8 cellular contexts compared by ENCODE assay signal in the genomic region with DNA sequence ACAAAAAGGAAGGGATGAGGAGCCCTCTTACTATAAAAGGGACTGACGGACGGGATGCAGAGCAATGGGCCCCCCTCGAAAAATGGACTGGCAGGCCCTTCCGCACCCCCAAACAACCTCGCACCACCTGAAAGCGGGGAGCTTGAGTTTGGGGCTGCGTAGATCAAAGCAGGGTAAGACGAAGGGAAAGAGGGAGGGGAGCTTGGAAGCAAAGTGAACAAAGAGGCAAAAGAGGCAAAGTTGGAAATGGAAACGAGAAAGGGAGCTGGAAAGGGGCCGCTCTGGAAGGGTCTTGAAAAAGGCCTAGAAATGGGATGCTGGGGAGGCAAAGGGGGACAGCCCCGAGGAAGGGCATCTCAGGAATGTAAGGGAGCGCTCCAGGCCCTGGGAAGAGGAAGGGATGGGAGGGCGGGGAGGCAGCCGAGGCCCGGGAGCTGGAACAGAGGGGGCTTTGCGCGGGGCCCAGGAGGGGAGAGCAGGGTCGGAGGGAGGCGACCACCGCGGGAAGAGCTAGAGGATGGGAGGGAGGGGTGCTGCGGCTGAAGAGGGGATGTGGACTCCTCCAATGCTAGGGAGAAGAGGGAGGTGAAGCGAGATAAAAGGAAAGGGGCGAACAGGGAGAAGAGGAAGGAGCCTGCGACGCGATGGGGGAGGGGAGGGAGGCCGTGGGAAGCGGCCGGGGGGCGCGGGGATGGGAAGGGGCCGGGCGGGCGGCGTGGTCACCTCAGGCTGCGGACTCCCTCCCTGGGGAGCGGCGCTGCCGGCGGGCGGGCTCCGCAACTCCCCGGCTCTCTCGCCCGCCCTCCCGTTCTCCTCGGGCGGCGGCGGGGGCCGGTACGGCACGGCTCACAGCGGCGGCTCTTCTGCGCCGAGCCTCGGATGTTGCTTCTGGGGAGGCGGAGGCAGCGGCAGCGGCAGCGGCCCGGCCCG. TPM values are rescaled to one million over a fixed set of nuclear protein-coding genes. Genes with fewer than 3 reads are reported as not detected.
DNase-seq lines count a peak whose midpoint lies in the region; ATAC-seq and TF ChIP-seq lines count a peak whose summit lies in the region.

No MANE protein-coding gene starts in this region.

- peak; percentile 10 for ATAC-seq in GM19023 (IDR thresholded peaks at IDR 0.05; ENCODE audit: unreplicated experiment)
- peak; percentile 10 for ATAC-seq in HG03196 (IDR thresholded peaks at IDR 0.05; ENCODE audit: unreplicated experiment)
- peak; percentile 50 for ATAC-seq in left lobe of liver

- no peaks in the 10 kb centered on the region for H3K36me3 ChIP-seq in BE2C
- no peaks in the 10 kb centered on the region for H3K36me3 ChIP-seq in colonic mucosa

- H3K9ac ChIP-seq in colonic mucosa (ENCODE audit: low read depth in 2 of 2, low read length in 2 of 2) = peak overlapping the region; percentile 93 to 98

- H3K4me3 ChIP-seq in BE2C (ENCODE audit: low read depth, low read length) = peak overlapping the region; percentile 96
- H3K4me3 ChIP-seq in colonic mucosa = peak overlapping the region; percentile 84

- no peaks in the 10 kb centered on the region for H3K27me3 ChIP-seq in BE2C
- no peaks in the 10 kb centered on the region for H3K27me3 ChIP-seq in colonic mucosa

- H3K9me3 ChIP-seq in BE2C (no peaks in the 10 kb centered on the region), colonic mucosa (no peaks in the 10 kb centered on the region)

- peak overlapping the region; percentile 95 for H3K27ac ChIP-seq in colonic mucosa

- peak; percentile 63 for DNase-seq in BE2C
- peak in 3 of 5 experiments; percentile 2 to 31 (median 8) for DNase-seq in T-helper 2 cell
- peak; percentile 53 for DNase-seq in colonic mucosa
- DNase-seq in left lobe of liver (ENCODE audit: low spot score) = no peak
- DNase-seq in stimulated activated CD4-positive, alpha-beta T cell treated with anti-CD3 and anti-CD28 coated beads, Interleukin-4, amount 100 ng/mL, for 24 hours = peak; percentile 18
- no peak for DNase-seq in NCI-H2081 treated with DMSO at 0.1 percent for 48 hours (lab: John Stamatoyannopoulos, UW)

- intact Hi-C loops in colonic mucosa (cut with DNase I) = no loop called here

- peaks cover 26% of the 10 kb centered on the region for H3K4me1 ChIP-seq in BE2C
- peaks cover 7% of the 10 kb centered on the region for H3K4me1 ChIP-seq in colonic mucosa

- no peak for TF ChIP-seq CTCF in BE2C (IDR thresholded peaks at IDR 0.05; ENCODE audit: low read depth, low read length)
- TF ChIP-seq CTCF in colonic mucosa (IDR thresholded peaks at IDR 0.05) = no peak

RNA-seq across cellular contexts. Expression of a gene that starts 0.6 kb away (rescaled TPM):
- polyA plus RNA-seq in BE2C (2012; ENCODE audit: insufficient read depth, insufficient read length, low read depth) = 115 TPM
- total RNA-seq in colonic mucosa = 10 to 100 TPM; 58.8 to 92.3 TPM
- total RNA-seq in left lobe of liver = 8.4 TPM

RNA-seq across cellular contexts. Expression of a gene that starts 54.3 kb away (rescaled TPM):
- polyA plus RNA-seq in BE2C (2012; ENCODE audit: insufficient read depth, insufficient read length, low read depth) = 24.5 TPM
- total RNA-seq in colonic mucosa = 10 to 100 TPM; 11.8 to 17.2 TPM
- 5.9 TPM for total RNA-seq in left lobe of liver

Comparison
In these comparisons a context has a peak if more than half of its experiments do, and no peak if none do; other contexts are left out.
1. DNase-seq: peak in BE2C (single experiment), T-helper 2 cell (3 of 5), colonic mucosa (single experiment) and stimulated activated CD4-positive, alpha-beta T cell treated with anti-CD3 and anti-CD28 coated beads, Interleukin-4, amount 100 ng/mL, for 24 hours (single experiment); none in left lobe of liver (single experiment) and NCI-H2081 treated with DMSO at 0.1 percent for 48 hours (single experiment).
2. Peak in every context shown above with its lines, with median percentiles within 50 percentile points of each other: ATAC-seq.